ENCODE assay signal across 11 cellular contexts in genomic region chr9:127167560-127168326, GRCh38. TPM values are rescaled to one million over a fixed set of nuclear protein-coding genes. Genes with fewer than 3 reads are reported as not detected.
DNase-seq lines count a peak whose midpoint lies in the region; ATAC-seq and TF ChIP-seq lines count a peak whose summit lies in the region.
"Had no signal": no experiment of that assay in that cellular context is flagged by ENCODE, and none has a peak within 500 bp of the region (broad histone marks: within the 10 kb centered on the region; RNA-seq: fewer than 3 reads in every experiment).

No MANE protein-coding gene starts in this region.

- H3K9me2 ChIP-seq in hepatocyte (replicated peaks; ENCODE audit: insufficient read depth) = no peaks in the 10 kb centered on the region

- no peaks in the 10 kb centered on the region for H3K9me3 ChIP-seq in OCI-LY3 (ENCODE audit: insufficient read depth, low read length)
- no peaks in the 10 kb centered on the region for H3K9me3 ChIP-seq in stomach
- H3K9me3 ChIP-seq in hepatocyte (ENCODE audit: low read depth) = no peaks in the 10 kb centered on the region

- TF ChIP-seq CTCF in OCI-LY3 (IDR thresholded peaks at IDR 0.05; ENCODE audit: low read depth, low read length) = no peak
- no peak for TF ChIP-seq CTCF in stomach (IDR thresholded peaks at IDR 0.05)
- TF ChIP-seq CTCF in hepatocyte (IDR thresholded peaks at IDR 0.05; ENCODE audit: poor library complexity) = no peak

- H3K27me3 ChIP-seq in OCI-LY3 (ENCODE audit: low read depth, low read length) (peaks cover 5% of the 10 kb centered on the region; the same call in 1 of the 2 replicates), stomach (no peaks in the 10 kb centered on the region), hepatocyte (no peaks in the 10 kb centered on the region)

- H3K36me3 Mint-ChIP-seq in memory B cell = peaks cover 8% of the 10 kb centered on the region
- no peaks in the 10 kb centered on the region for H3K36me3 Mint-ChIP-seq in activated CD4-positive, alpha-beta T cell treated with anti-CD3 and anti-CD28 coated beads, Interleukin-2, amount 10 ng/mL, durations not matched to agents 7 days and 5 days (ENCODE audit: low read depth)

- H3K27ac ChIP-seq in OCI-LY3 (ENCODE audit: low read length) (no peak overlapping the region), stomach (no peak overlapping the region), hepatocyte (no peak overlapping the region)

- H3K79me2 ChIP-seq in OCI-LY3 (ENCODE audit: low read length) = no peaks in the 10 kb centered on the region
- H3K79me2 ChIP-seq in hepatocyte = no peaks in the 10 kb centered on the region

- H4K20me1 ChIP-seq in OCI-LY3 (ENCODE audit: insufficient read depth, low read length) (no peaks in the 10 kb centered on the region), hepatocyte (ENCODE audit: insufficient read depth, poor library complexity, severe bottlenecking) (no peaks in the 10 kb centered on the region)

- H3K4me1 ChIP-seq in OCI-LY3 (ENCODE audit: low read length) (peaks cover 41% of the 10 kb centered on the region), stomach (peaks cover 0 to 9% (median 0%) of the 10 kb centered on the region in 4 donors), hepatocyte (ENCODE audit: insufficient read depth) (no peaks in the 10 kb centered on the region)

- WGBS in stomach, 5 donors = 94 to 97% (median 95%) methylated on average over 11 of the region's 11 CpGs
- 95% methylated on average over 11 of the region's 11 CpGs for WGBS in hepatocyte (ENCODE audit: low lambda C conversion rate, missing lambda C conversion rate)

- POLR2A ChIA-PET in activated CD4-positive, alpha-beta T cell treated with anti-CD3 and anti-CD28 coated beads, Interleukin-2, amount 10 ng/mL, durations not matched to agents 7 days and 5 days (lab: Charles Lee) = no interaction called here

- CTCF ChIA-PET in activated CD4-positive, alpha-beta T cell treated with anti-CD3 and anti-CD28 coated beads, Interleukin-2, amount 10 ng/mL, durations not matched to agents 7 days and 5 days (lab: Charles Lee) = interaction anchor here (0.8 to 1.4 kb wide), 2 partner anchors 12 to 203 kb away, joined by 3 read pairs; no protein-coding TSS in a partner anchor

- H2AFZ ChIP-seq in OCI-LY3 (ENCODE audit: low read depth, low read length) (0 out of 2 replicates have a peak overlapping the region, but pooled peaks have one; percentile 28), hepatocyte (no peak overlapping the region)

- peak overlapping the region; percentile 66 for H3K4me2 ChIP-seq in OCI-LY3 (ENCODE audit: low read length)
- H3K4me2 ChIP-seq in hepatocyte = no peak overlapping the region

- H3K9me3 Mint-ChIP-seq in memory B cell = no peaks in the 10 kb centered on the region
- H3K9me3 Mint-ChIP-seq in activated CD4-positive, alpha-beta T cell treated with anti-CD3 and anti-CD28 coated beads, Interleukin-2, amount 10 ng/mL, durations not matched to agents 7 days and 5 days = no peaks in the 10 kb centered on the region
- H3K9me3 Mint-ChIP-seq: CD8-positive, alpha-beta memory T cell had no signal

- H3K4me3 ChIP-seq in OCI-LY3 (ENCODE audit: low read length) = no peak overlapping the region
- no peak overlapping the region for H3K4me3 ChIP-seq in stomach
- H3K4me3 ChIP-seq in hepatocyte = no peak overlapping the region

- peak; percentile 38 for DNase-seq in activated CD8-positive, alpha-beta memory T cell treated with anti-CD3 and anti-CD28 coated beads for 24 hours
- DNase-seq in activated CD8-positive, alpha-beta memory T cell treated with anti-CD3 and anti-CD28 coated beads, Interleukin-2, amount 50 U/mL, for 4 hours = no peak
- DNase-seq in memory B cell (ENCODE audit: low spot score in 2 of 2) (no peak), stomach (peak; percentile 8), hepatocyte (ENCODE audit: low spot score) (no peak)
- no peak for DNase-seq in activated CD4-positive, alpha-beta T cell treated with anti-CD3 and anti-CD28 coated beads, Interleukin-2, amount 10 ng/mL, durations not matched to agents 7 days and 5 days
- DNase-seq: 8988T; CD8-positive, alpha-beta memory T cell; GDM1 had no signal

- H3K36me3 ChIP-seq in OCI-LY3 (replicated peaks; ENCODE audit: low read depth, low read length) (no peaks in the 10 kb centered on the region), stomach (peaks cover 0 to 30% (median 23%) of the 10 kb centered on the region in 4 donors), hepatocyte (replicated peaks; ENCODE audit: insufficient read depth, low read depth) (no peaks in the 10 kb centered on the region)

- no peak overlapping the region for H3K27ac Mint-ChIP-seq in memory B cell
- no peak overlapping the region for H3K27ac Mint-ChIP-seq in activated CD4-positive, alpha-beta T cell treated with anti-CD3 and anti-CD28 coated beads, Interleukin-2, amount 10 ng/mL, durations not matched to agents 7 days and 5 days

- intact Hi-C loops in stomach (cut with DNase I; ENCODE audit: low total_unique reads) = no loop called here

- peaks cover 25% of the 10 kb centered on the region for H3K4me1 Mint-ChIP-seq in memory B cell
- peaks cover 12% of the 10 kb centered on the region for H3K4me1 Mint-ChIP-seq in activated CD4-positive, alpha-beta T cell treated with anti-CD3 and anti-CD28 coated beads, Interleukin-2, amount 10 ng/mL, durations not matched to agents 7 days and 5 days

- ATAC-seq in memory B cell (ENCODE audit: low read depth) (no peak), HG03565 (IDR thresholded peaks at IDR 0.05; ENCODE audit: unreplicated experiment) (no peak)

- no peaks in the 10 kb centered on the region for H3K27me3 Mint-ChIP-seq in memory B cell
- peaks cover 2% of the 10 kb centered on the region for H3K27me3 Mint-ChIP-seq in activated CD4-positive, alpha-beta T cell treated with anti-CD3 and anti-CD28 coated beads, Interleukin-2, amount 10 ng/mL, durations not matched to agents 7 days and 5 days

- no peak for TF ChIP-seq POLR2A in stomach (IDR thresholded peaks at IDR 0.05)

- H3K4me3 Mint-ChIP-seq in memory B cell = peak overlapping the region; percentile 32
- no peak overlapping the region for H3K4me3 Mint-ChIP-seq in activated CD4-positive, alpha-beta T cell treated with anti-CD3 and anti-CD28 coated beads, Interleukin-2, amount 10 ng/mL, durations not matched to agents 7 days and 5 days
- H3K4me3 Mint-ChIP-seq: CD8-positive, alpha-beta memory T cell had no signal

- no peak for TF ChIP-seq EP300 in stomach (IDR thresholded peaks at IDR 0.05)

- H3K9ac ChIP-seq in OCI-LY3 (ENCODE audit: low read length) = no peak overlapping the region

RNA-seq across cellular contexts. Expression of gene ANGPTL2, which starts 45.3 kb away (rescaled TPM):
- total RNA-seq in stomach = 10 to 100 TPM in 4 of 5 donors, 1 to 10 TPM in 1; 7.8 to 26.3 (median 14.0) TPM
- 1 to 10 TPM; 5.7 to 6.1 (median 5.7) TPM for polyA plus RNA-seq in stomach
- 17.6 and 18.0 TPM in 2 replicates for total RNA-seq in hepatocyte
- polyA plus RNA-seq in hepatocyte = 25.6 and 28.6 TPM in 2 replicates
- not detected for total RNA-seq in activated CD4-positive, alpha-beta T cell treated with anti-CD3 and anti-CD28 coated beads, Interleukin-2, amount 10 ng/mL, durations not matched to agents 7 days and 5 days
- total RNA-seq: CD8-positive, alpha-beta memory T cell had no signal
- polyA plus RNA-seq: CD8-positive, alpha-beta memory T cell had no signal

Comparison
In these comparisons a context has a peak if more than half of its experiments do, and no peak if none do; other contexts are left out.
1. DNase-seq: peak in activated CD8-positive, alpha-beta memory T cell treated with anti-CD3 and anti-CD28 coated beads for 24 hours (single experiment) and stomach (single experiment); none in activated CD8-positive, alpha-beta memory T cell treated with anti-CD3 and anti-CD28 coated beads, Interleukin-2, amount 50 U/mL, for 4 hours (single experiment), memory B cell (0 of 2), hepatocyte (single experiment) and activated CD4-positive, alpha-beta T cell treated with anti-CD3 and anti-CD28 coated beads, Interleukin-2, amount 10 ng/mL, durations not matched to agents 7 days and 5 days (single experiment).
2. RNA of gene ANGPTL2, which starts 45.3 kb away (total RNA-seq): 17.6 to 18.0 TPM in hepatocyte and 7.8 to 26.3 TPM in stomach; not detected in activated CD4-positive, alpha-beta T cell treated with anti-CD3 and anti-CD28 coated beads, Interleukin-2, amount 10 ng/mL, durations not matched to agents 7 days and 5 days; every median in the first group is over 4 times any median in the second.